In the genomic region with DNA sequence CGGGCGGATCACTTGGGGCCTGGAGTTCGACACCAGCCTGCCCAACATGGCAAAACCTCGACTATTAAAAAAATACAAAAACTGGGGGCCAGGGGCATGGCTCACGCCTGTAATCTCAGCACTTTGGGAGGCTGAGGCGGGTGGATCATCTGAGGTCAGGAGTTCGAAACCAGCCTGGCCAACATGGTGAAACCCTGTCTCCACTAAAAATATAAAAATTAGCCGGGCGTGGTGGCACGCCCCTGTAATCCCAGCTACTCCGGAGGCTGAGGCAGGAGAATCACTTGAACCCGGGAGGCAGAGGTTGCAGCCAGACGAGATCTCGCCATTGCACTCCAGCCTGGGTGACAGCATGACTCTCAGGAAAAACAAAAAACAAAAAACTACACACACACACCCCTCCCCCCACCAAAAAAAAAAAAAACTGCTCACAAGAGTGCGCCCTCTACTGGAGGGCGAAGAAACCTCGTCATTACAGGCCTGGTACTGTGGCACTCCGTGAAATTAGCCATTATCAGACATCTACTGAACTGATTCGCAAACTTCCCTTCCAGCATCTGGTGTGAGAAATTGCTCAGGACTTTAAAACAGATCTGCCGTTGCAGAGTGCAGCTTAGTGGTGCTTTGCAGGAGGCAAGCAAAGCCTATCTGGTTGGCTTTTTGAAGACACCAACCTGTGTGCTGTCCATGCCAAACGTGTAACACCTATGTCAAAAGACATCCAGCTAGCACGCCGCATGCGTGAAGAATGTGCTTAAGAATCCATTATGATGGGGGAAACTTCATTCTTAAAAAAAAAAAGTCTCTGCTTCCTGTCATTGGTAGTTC, we compare ENCODE assay signal across 8 cellular contexts. TPM values are rescaled to one million over a fixed set of nuclear protein-coding genes. Genes with fewer than 3 reads are reported as not detected.
DNase-seq lines count a peak whose midpoint lies in the region; ATAC-seq and TF ChIP-seq lines count a peak whose summit lies in the region.

No MANE protein-coding gene starts in this region.

- H3K36me3 ChIP-seq in naive thymus-derived CD4-positive, alpha-beta T cell (ENCODE audit: control insufficient read depth in 2 of 3, insufficient read depth in 3 of 3, low read length in 3 of 3), result peaks cover 0 to 14% (median 0%) of the 10 kb centered on the region in 3 experiments
- peaks cover 18% of the 10 kb centered on the region for H3K36me3 ChIP-seq in upper lobe of right lung

- no peak overlapping the region for H3K4me3 Mint-ChIP-seq in endothelial cell (ENCODE audit: unreplicated experiment)
- peak overlapping the region; percentile 3 to 87 (median 60) for H3K4me3 Mint-ChIP-seq in naive thymus-derived CD4-positive, alpha-beta T cell

- no peak overlapping the region for H3K4me3 ChIP-seq in naive thymus-derived CD4-positive, alpha-beta T cell (ENCODE audit: low read length)
- H3K4me3 ChIP-seq in upper lobe of right lung, result no peak overlapping the region

- peak overlapping the region; percentile 51 for H3K27ac ChIP-seq in naive thymus-derived CD4-positive, alpha-beta T cell (ENCODE audit: low read depth, low read length)
- no peak overlapping the region for H3K27ac ChIP-seq in upper lobe of right lung

- H3K27ac Mint-ChIP-seq in endothelial cell (ENCODE audit: unreplicated experiment), result peak overlapping the region; percentile 91
- peak overlapping the region; percentile 35 to 96 (median 76) for H3K27ac Mint-ChIP-seq in naive thymus-derived CD4-positive, alpha-beta T cell

- intact Hi-C loops in naive thymus-derived CD4-positive, alpha-beta T cell (cut with micrococcal nuclease), result loop anchor here (1.0 to 2.0 kb wide), 3 partner anchors 9 to 226 kb away; a partner anchor contains a TSS
- intact Hi-C loops in upper lobe of right lung (cut with DNase I), result no loop called here

- peaks cover 34% of the 10 kb centered on the region for H3K4me1 Mint-ChIP-seq in endothelial cell (ENCODE audit: unreplicated experiment)
- H3K4me1 Mint-ChIP-seq in naive thymus-derived CD4-positive, alpha-beta T cell, result peaks cover 12 to 31% (median 28%) of the 10 kb centered on the region in 7 donors

- CTCF ChIA-PET in naive thymus-derived CD4-positive, alpha-beta T cell (lab: Charles Lee), result interaction anchor here (0.7 to 3.4 kb wide), 11 partner anchors 9 to 1845 kb away, joined by 3 to 13 read pairs (median 4); a partner anchor contains a TSS

- no peaks in the 10 kb centered on the region for H3K9me3 ChIP-seq in naive thymus-derived CD4-positive, alpha-beta T cell (ENCODE audit: control insufficient read depth in 2 of 3, low read length in 3 of 3)
- H3K9me3 ChIP-seq in upper lobe of right lung, result no peaks in the 10 kb centered on the region

- TF ChIP-seq CTCF in endothelial cell (IDR thresholded peaks at IDR 0.05; ENCODE audit: unreplicated experiment) (peak; percentile 94), upper lobe of right lung (IDR thresholded peaks at IDR 0.05) (peak; percentile 86)

- peaks cover 18% of the 10 kb centered on the region for H3K36me3 Mint-ChIP-seq in endothelial cell (ENCODE audit: low read depth, unreplicated experiment)
- peaks cover 0 to 11% (median 0%) of the 10 kb centered on the region in 5 donors for H3K36me3 Mint-ChIP-seq in naive thymus-derived CD4-positive, alpha-beta T cell

- H3K4me1 ChIP-seq in naive thymus-derived CD4-positive, alpha-beta T cell (ENCODE audit: control insufficient read depth in 2 of 2, insufficient read depth in 2 of 2, low read length in 2 of 2), result peaks cover 0 to 11% of the 10 kb centered on the region in 2 donors
- peaks cover 14% of the 10 kb centered on the region for H3K4me1 ChIP-seq in upper lobe of right lung

- H3K27me3 ChIP-seq in naive thymus-derived CD4-positive, alpha-beta T cell (ENCODE audit: control insufficient read depth in 2 of 2, insufficient read depth in 2 of 2, low read length in 2 of 2), result no peaks in the 10 kb centered on the region
- H3K27me3 ChIP-seq in upper lobe of right lung, result no peaks in the 10 kb centered on the region

- DNase-seq in COLO829 (ENCODE audit: low spot score), result peak; percentile 33
- DNase-seq in NOMO-1 treated with dmso at 0.1 percent for 144 hours (lab: John Stamatoyannopoulos, UW; ENCODE audit: unreplicated experiment), result peak; percentile 10
- DNase-seq in activated CD8-positive, alpha-beta memory T cell treated with anti-CD3 and anti-CD28 coated beads, Interleukin-2, amount 50 U/mL, for 4 hours, result peak; percentile 44
- peak; percentile 49 for DNase-seq in endothelial cell (ENCODE audit: low spot score)
- peak; percentile 38 to 77 (median 66) for DNase-seq in naive thymus-derived CD4-positive, alpha-beta T cell
- no peak for DNase-seq in upper lobe of right lung

- ATAC-seq in HG02885 (IDR thresholded peaks at IDR 0.05; ENCODE audit: poor library complexity, unreplicated experiment) (peak; percentile 44), upper lobe of right lung (peak; percentile 88), GM21825 (IDR thresholded peaks at IDR 0.05; ENCODE audit: unreplicated experiment) (no peak)
- ATAC-seq in naive thymus-derived CD4-positive, alpha-beta T cell, result peak; percentile 97

- POLR2A ChIA-PET in naive thymus-derived CD4-positive, alpha-beta T cell (lab: Charles Lee), result interaction anchor here (1.0 to 10.7 kb wide), 9 partner anchors 6 to 273 kb away, joined by 3 to 135 read pairs (median 6); a partner anchor contains a TSS

- H3K9me3 Mint-ChIP-seq in endothelial cell (ENCODE audit: unreplicated experiment), result no peaks in the 10 kb centered on the region
- H3K9me3 Mint-ChIP-seq in naive thymus-derived CD4-positive, alpha-beta T cell, result peaks cover 0 to 5% (median 0%) of the 10 kb centered on the region in 11 donors

- H3K27me3 Mint-ChIP-seq in endothelial cell (ENCODE audit: unreplicated experiment), result peaks cover 10% of the 10 kb centered on the region
- no peaks in the 10 kb centered on the region for H3K27me3 Mint-ChIP-seq in naive thymus-derived CD4-positive, alpha-beta T cell

RNA-seq across cellular contexts. Expression of a gene that starts 7.7 kb away (rescaled TPM):
- total RNA-seq in endothelial cell (ENCODE audit: unreplicated experiment), result 8.4 TPM
- total RNA-seq in naive thymus-derived CD4-positive, alpha-beta T cell, result 100 to 1,000 TPM in 2 of 5 experiments, 10 to 100 TPM in 3; 35.7 to 138 (median 67.0) TPM
- polyA plus RNA-seq in naive thymus-derived CD4-positive, alpha-beta T cell, result 1 to 10 TPM; 1.6 to 2.9 TPM
- 14.6 TPM for total RNA-seq in upper lobe of right lung

RNA-seq across cellular contexts. Expression of a gene that starts 9.0 kb away (rescaled TPM):
- total RNA-seq in endothelial cell (ENCODE audit: unreplicated experiment) (21.7 TPM), upper lobe of right lung (11.0 TPM)
- 10 to 100 TPM in 3 of 5 experiments, 1 to 10 TPM in 2; 5.2 to 20.4 (median 15.5) TPM for total RNA-seq in naive thymus-derived CD4-positive, alpha-beta T cell
- 1 to 10 TPM; 6.9 to 8.6 TPM for polyA plus RNA-seq in naive thymus-derived CD4-positive, alpha-beta T cell

RNA-seq across cellular contexts. Expression of a gene that starts 11.7 kb away (rescaled TPM):
- 22.0 TPM for total RNA-seq in endothelial cell (ENCODE audit: unreplicated experiment)
- 1 to 10 TPM; 2.8 to 8.0 (median 5.6) TPM for total RNA-seq in naive thymus-derived CD4-positive, alpha-beta T cell
- polyA plus RNA-seq in naive thymus-derived CD4-positive, alpha-beta T cell, result not detected
- 53.0 TPM for total RNA-seq in upper lobe of right lung

RNA-seq across cellular contexts. Expression of a gene that starts 26.3 kb away (rescaled TPM):
- total RNA-seq in endothelial cell (ENCODE audit: unreplicated experiment) (191 TPM), upper lobe of right lung (118 TPM)
- 100 to 1,000 TPM; 176 to 213 (median 196) TPM for total RNA-seq in naive thymus-derived CD4-positive, alpha-beta T cell
- 10 to 100 TPM; 57.5 to 94.5 TPM for polyA plus RNA-seq in naive thymus-derived CD4-positive, alpha-beta T cell

RNA-seq across cellular contexts. Expression of a gene that starts 57.2 kb away (rescaled TPM):
- total RNA-seq in endothelial cell (ENCODE audit: unreplicated experiment), result not detected
- total RNA-seq in naive thymus-derived CD4-positive, alpha-beta T cell, result not detected
- not detected for polyA plus RNA-seq in naive thymus-derived CD4-positive, alpha-beta T cell
- not detected for total RNA-seq in upper lobe of right lung
